Comparison of ENCODE assay signal across 8 cellular contexts in the genomic region with DNA sequence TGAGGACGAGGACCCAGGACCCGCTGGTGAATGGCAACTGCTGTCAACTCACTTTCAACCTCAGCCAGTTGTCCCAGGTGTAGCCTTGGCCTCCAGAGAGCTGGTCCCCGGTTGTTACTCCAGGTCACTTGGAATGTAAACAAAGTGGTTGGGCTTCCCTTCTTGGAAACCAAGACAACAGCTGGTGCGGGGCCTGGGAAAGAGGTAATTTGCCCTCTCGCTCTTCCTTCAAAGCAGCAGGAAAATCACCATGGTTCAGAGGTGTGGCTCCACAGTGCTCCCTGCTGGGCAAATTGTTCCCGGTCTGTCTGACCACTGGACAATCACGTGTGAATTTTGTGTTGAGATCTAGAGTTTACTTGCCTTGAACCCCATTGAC. TPM values are rescaled to one million over a fixed set of nuclear protein-coding genes. Genes with fewer than 3 reads are reported as not detected.
DNase-seq lines count a peak whose midpoint lies in the region; ATAC-seq and TF ChIP-seq lines count a peak whose summit lies in the region.

No MANE protein-coding gene starts in this region.

- H3K9me3 Mint-ChIP-seq in endothelial cell (ENCODE audit: unreplicated experiment) (no peaks in the 10 kb centered on the region), progenitor cell of endocrine pancreas (ENCODE audit: low read depth) (peaks cover 5% of the 10 kb centered on the region)
- no peaks in the 10 kb centered on the region for H3K9me3 Mint-ChIP-seq in CD4-positive, alpha-beta memory T cell

- H3K27me3 ChIP-seq in CD4-positive, alpha-beta memory T cell (ENCODE audit: insufficient read depth, low read length) = peaks cover 5% of the 10 kb centered on the region

- intact Hi-C loops in CD4-positive, alpha-beta memory T cell (cut with micrococcal nuclease) = no loop called here

- CTCF ChIA-PET in CD4-positive, alpha-beta memory T cell (lab: Charles Lee; ENCODE audit: partially characterized antibody) = interaction anchor here (1.1 to 2.3 kb wide), 6 partner anchors 11 to 818 kb away, joined by 3 to 13 read pairs (median 7); no protein-coding TSS in a partner anchor

- H3K36me3 Mint-ChIP-seq in endothelial cell (ENCODE audit: low read depth, unreplicated experiment) (no peaks in the 10 kb centered on the region), progenitor cell of endocrine pancreas (ENCODE audit: insufficient read depth) (no peaks in the 10 kb centered on the region)
- H3K36me3 Mint-ChIP-seq in CD4-positive, alpha-beta memory T cell = no peaks in the 10 kb centered on the region

- no peaks in the 10 kb centered on the region for H3K4me1 ChIP-seq in CD4-positive, alpha-beta memory T cell (ENCODE audit: insufficient read depth, low read length)

- no peaks in the 10 kb centered on the region for H3K9me3 ChIP-seq in CD4-positive, alpha-beta memory T cell (ENCODE audit: control insufficient read depth in 1 of 2, low read length in 2 of 2)

- POLR2A ChIA-PET in CD4-positive, alpha-beta memory T cell (lab: Charles Lee; ENCODE audit: partially characterized antibody) = no interaction called here

- H3K27ac Mint-ChIP-seq in endothelial cell (ENCODE audit: unreplicated experiment) = no peak overlapping the region
- no peak overlapping the region for H3K27ac Mint-ChIP-seq in progenitor cell of endocrine pancreas
- no peak overlapping the region for H3K27ac Mint-ChIP-seq in CD4-positive, alpha-beta memory T cell

- H3K4me1 Mint-ChIP-seq in endothelial cell (ENCODE audit: unreplicated experiment) (no peaks in the 10 kb centered on the region), progenitor cell of endocrine pancreas (ENCODE audit: low read depth) (peaks cover 16% of the 10 kb centered on the region)
- H3K4me1 Mint-ChIP-seq in CD4-positive, alpha-beta memory T cell = peaks cover 0 to 1% (median under 1%) of the 10 kb centered on the region in 4 donors

- H3K4me3 ChIP-seq in CD4-positive, alpha-beta memory T cell (ENCODE audit: low read length in 2 of 2) = no peak overlapping the region

- DNase-seq in activated CD4-positive, alpha-beta T cell treated with anti-CD3 and anti-CD28 coated beads for 48 hours = peak; percentile 37
- DNase-seq in activated CD4-positive, alpha-beta T cell treated with anti-CD3 and anti-CD28 coated beads, Interleukin-2, amount 50 U/mL, for 4 hours = no peak
- DNase-seq in MV-4-11 (lab: John Stamatoyannopoulos, UW) (peak; percentile 5), endothelial cell (ENCODE audit: low spot score) (peak; percentile 65), progenitor cell of endocrine pancreas (ENCODE audit: low spot score, unreplicated experiment) (peak; percentile 37), omental fat pad (ENCODE audit: low spot score) (no peak), OCI-M2 (lab: John Stamatoyannopoulos, UW; ENCODE audit: unreplicated experiment) (no peak)
- DNase-seq in CD4-positive, alpha-beta memory T cell = no peak

- TF ChIP-seq CTCF in endothelial cell (IDR thresholded peaks at IDR 0.05; ENCODE audit: unreplicated experiment) (peak; percentile 53), progenitor cell of endocrine pancreas (IDR thresholded peaks at IDR 0.05; ENCODE audit: unreplicated experiment) (peak; percentile 59), omental fat pad (IDR thresholded peaks at IDR 0.05) (no peak)

- H3K27me3 Mint-ChIP-seq in endothelial cell (ENCODE audit: unreplicated experiment) = no peaks in the 10 kb centered on the region
- peaks cover 20% of the 10 kb centered on the region for H3K27me3 Mint-ChIP-seq in progenitor cell of endocrine pancreas
- H3K27me3 Mint-ChIP-seq in CD4-positive, alpha-beta memory T cell = peaks cover 4 to 10% of the 10 kb centered on the region in 2 donors

- H3K4me3 Mint-ChIP-seq in endothelial cell (ENCODE audit: unreplicated experiment) (no peak overlapping the region), progenitor cell of endocrine pancreas (ENCODE audit: low read depth) (no peak overlapping the region)
- H3K4me3 Mint-ChIP-seq in CD4-positive, alpha-beta memory T cell = peak overlapping the region in 1 of 8 donors; percentile 17

- H3K36me3 ChIP-seq in CD4-positive, alpha-beta memory T cell (ENCODE audit: insufficient read depth, low read length) = no peaks in the 10 kb centered on the region

- ATAC-seq in omental fat pad (ENCODE audit: low FRiP score) = no peak

- H3K27ac ChIP-seq in CD4-positive, alpha-beta memory T cell (ENCODE audit: low read depth, low read length) = no peak overlapping the region

RNA-seq across cellular contexts. Expression of a gene that starts 15.0 kb away (rescaled TPM):
- total RNA-seq in endothelial cell (ENCODE audit: unreplicated experiment) = 0.41 TPM
- total RNA-seq in progenitor cell of endocrine pancreas = 0.07 and 0.44 TPM in 2 replicates
- 1 to 10 TPM in 3 of 4 donors, under 1 TPM in 1; 0.96 to 5.0 (median 2.8) TPM for total RNA-seq in omental fat pad
- under 1 TPM; 0.08 to 0.09 TPM for total RNA-seq in CD4-positive, alpha-beta memory T cell
- under 1 TPM; 0.13 to 0.25 TPM for polyA plus RNA-seq in CD4-positive, alpha-beta memory T cell

Comparison
In these comparisons a context has a peak if more than half of its experiments do, and no peak if none do; other contexts are left out.
1. DNase-seq: peak in activated CD4-positive, alpha-beta T cell treated with anti-CD3 and anti-CD28 coated beads for 48 hours (single experiment), MV-4-11 (single experiment), endothelial cell (single experiment) and progenitor cell of endocrine pancreas (single experiment); none in activated CD4-positive, alpha-beta T cell treated with anti-CD3 and anti-CD28 coated beads, Interleukin-2, amount 50 U/mL, for 4 hours (0 of 2), omental fat pad (single experiment), CD4-positive, alpha-beta memory T cell (0 of 5) and OCI-M2 (single experiment).
2. CTCF ChIP-seq: peak in endothelial cell (single experiment) and progenitor cell of endocrine pancreas (single experiment); none in omental fat pad (0 of 3).